Comparison of ENCODE assay signal across 23 cellular contexts in the genomic region with DNA sequence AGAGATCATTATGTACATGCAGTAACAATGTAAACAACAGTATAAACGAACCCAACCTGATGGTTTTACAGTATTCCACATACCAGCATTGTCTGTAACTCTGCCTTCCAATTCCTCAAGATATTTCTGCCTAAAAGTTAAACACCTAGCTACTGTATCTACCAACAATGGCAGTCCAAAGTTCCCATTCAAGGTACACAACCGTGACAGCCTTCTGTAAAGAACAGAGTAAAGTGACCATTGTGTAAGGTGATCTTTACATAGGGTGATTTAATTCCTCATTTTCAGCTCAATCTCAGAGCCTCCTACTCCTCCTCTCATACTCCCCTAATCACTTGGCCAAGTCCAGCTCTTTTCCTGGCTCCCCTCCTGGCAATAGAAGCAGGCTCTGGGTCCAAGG.
"Had no signal": no experiment of that assay in that cellular context is flagged by ENCODE, and none has a peak within 500 bp of the region (broad histone marks: within the 10 kb centered on the region; RNA-seq: fewer than 3 reads in every experiment).

No MANE protein-coding gene starts in this region.

- H3K9me3 ChIP-seq: gastrocnemius medialis, right atrium auricular region, suprapubic skin, upper lobe of left lung had no signal

- H3K27ac ChIP-seq: gastrocnemius medialis, right atrium auricular region, suprapubic skin, upper lobe of left lung had no signal

- H3K9me3 Mint-ChIP-seq: activated CD4-positive, alpha-beta T cell treated with anti-CD3 and anti-CD28 coated beads, Interleukin-2, amount 10 ng/mL, durations not matched to agents 24 days and 14 days; activated naive CD4-positive, alpha-beta T cell treated with anti-CD3 and anti-CD28 coated beads, Interleukin-2, amount 10 ng/mL, durations not matched to agents 7 days and 5 days; activated naive CD8-positive, alpha-beta T cell treated with anti-CD3 and anti-CD28 coated beads, Interleukin-2, amount 50 U/mL, for 24 hours; activated T-cell treated with anti-CD3 and anti-CD28 coated beads, Interleukin-2, amount 50 U/mL, for 4 hours; central memory CD8-positive, alpha-beta T cell; mesothelial cell of epicardium; neural crest cell; stimulated activated naive CD8-positive, alpha-beta T cell treated with anti-CD3 and anti-CD28 coated beads, Interleukin-15, Interleukin-2, amounts not matched to agents 100 ng/mL and 50 ng/mL, for 24 hours had no signal

- H3K4me3 Mint-ChIP-seq: activated CD4-positive, alpha-beta T cell treated with anti-CD3 and anti-CD28 coated beads, Interleukin-2, amount 10 ng/mL, durations not matched to agents 24 days and 14 days; activated naive CD4-positive, alpha-beta T cell treated with anti-CD3 and anti-CD28 coated beads, Interleukin-2, amount 10 ng/mL, durations not matched to agents 7 days and 5 days; activated naive CD8-positive, alpha-beta T cell treated with anti-CD3 and anti-CD28 coated beads, Interleukin-2, amount 50 U/mL, for 24 hours; activated T-cell treated with anti-CD3 and anti-CD28 coated beads, Interleukin-2, amount 50 U/mL, for 4 hours; central memory CD8-positive, alpha-beta T cell; mesothelial cell of epicardium; neural crest cell; stimulated activated naive CD8-positive, alpha-beta T cell treated with anti-CD3 and anti-CD28 coated beads, Interleukin-15, Interleukin-2, amounts not matched to agents 100 ng/mL and 50 ng/mL, for 24 hours had no signal

- H3K27me3 ChIP-seq: brain microvascular endothelial cell, gastrocnemius medialis, right atrium auricular region, suprapubic skin, upper lobe of left lung had no signal

- ATAC-seq: activated naive CD8-positive, alpha-beta T cell treated with anti-CD3 and anti-CD28 coated beads, Interleukin-2, amount 50 U/mL, for 24 hours; activated T-cell treated with anti-CD3 and anti-CD28 coated beads, Interleukin-2, amount 50 U/mL, for 4 hours; esophagus mucosa; gastrocnemius medialis had no signal

- H3K4me3 ChIP-seq: gastrocnemius medialis, lung, right atrium auricular region, suprapubic skin, upper lobe of left lung had no signal

- H3K27me3 Mint-ChIP-seq: activated CD4-positive, alpha-beta T cell treated with anti-CD3 and anti-CD28 coated beads, Interleukin-2, amount 10 ng/mL, durations not matched to agents 24 days and 14 days; activated naive CD4-positive, alpha-beta T cell treated with anti-CD3 and anti-CD28 coated beads, Interleukin-2, amount 10 ng/mL, durations not matched to agents 7 days and 5 days; activated naive CD8-positive, alpha-beta T cell treated with anti-CD3 and anti-CD28 coated beads, Interleukin-2, amount 50 U/mL, for 24 hours; central memory CD8-positive, alpha-beta T cell; progenitor cell of endocrine pancreas; stimulated activated naive CD8-positive, alpha-beta T cell treated with anti-CD3 and anti-CD28 coated beads, Interleukin-15, Interleukin-2, amounts not matched to agents 100 ng/mL and 50 ng/mL, for 24 hours had no signal

- DNase-seq: activated CD4-positive, alpha-beta T cell treated with anti-CD3 and anti-CD28 coated beads, Interleukin-2, amount 10 ng/mL, durations not matched to agents 24 days and 14 days; activated CD8-positive, alpha-beta memory T cell treated with anti-CD3 and anti-CD28 coated beads, Interleukin-2, amount 50 U/mL, for 4 hours; activated naive CD4-positive, alpha-beta T cell treated with anti-CD3 and anti-CD28 coated beads, Interleukin-2, amount 10 ng/mL, durations not matched to agents 7 days and 5 days; activated naive CD8-positive, alpha-beta T cell treated with anti-CD3 and anti-CD28 coated beads, Interleukin-2, amount 50 U/mL, for 24 hours; activated T-cell treated with anti-CD3 and anti-CD28 coated beads, Interleukin-2, amount 50 U/mL, for 4 hours; anterior cingulate cortex; brain microvascular endothelial cell; cortex of kidney; effector CD4-positive, alpha-beta T cell; gastrocnemius medialis; head of caudate nucleus; T-helper 1 cell; T-helper 9 cell; upper lobe of left lung had no signal

- H3K27ac Mint-ChIP-seq: activated CD4-positive, alpha-beta T cell treated with anti-CD3 and anti-CD28 coated beads, Interleukin-2, amount 10 ng/mL, durations not matched to agents 24 days and 14 days; activated naive CD4-positive, alpha-beta T cell treated with anti-CD3 and anti-CD28 coated beads, Interleukin-2, amount 10 ng/mL, durations not matched to agents 7 days and 5 days; activated naive CD8-positive, alpha-beta T cell treated with anti-CD3 and anti-CD28 coated beads, Interleukin-2, amount 50 U/mL, for 24 hours; mesothelial cell of epicardium; progenitor cell of endocrine pancreas; stimulated activated naive CD8-positive, alpha-beta T cell treated with anti-CD3 and anti-CD28 coated beads, Interleukin-15, Interleukin-2, amounts not matched to agents 100 ng/mL and 50 ng/mL, for 24 hours had no signal
